27 cellular contexts compared by ENCODE assay signal in the genomic region with DNA sequence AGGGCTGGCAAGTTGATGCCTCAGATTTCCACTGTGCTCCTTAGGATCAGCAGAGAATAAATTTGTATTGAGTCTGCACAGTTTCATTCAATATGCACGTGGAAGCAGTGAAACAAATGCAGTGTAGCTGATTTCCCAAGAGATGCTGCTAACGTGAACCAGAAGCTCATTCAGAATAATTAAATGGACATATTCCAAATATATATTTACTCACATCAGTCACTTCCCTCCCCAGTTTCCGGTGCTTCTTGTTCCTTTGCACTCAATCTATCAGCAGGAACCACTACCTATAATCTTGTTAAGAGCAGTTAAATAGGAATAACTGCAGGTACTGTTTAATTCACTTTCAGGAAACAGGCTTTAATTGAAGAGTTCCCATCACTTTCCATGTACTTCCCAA.
"Had no signal": no experiment of that assay in that cellular context is flagged by ENCODE, and none has a peak within 500 bp of the region (broad histone marks: within the 10 kb centered on the region; RNA-seq: fewer than 3 reads in every experiment).

No MANE protein-coding gene starts in this region.

- H3K9me3 ChIP-seq: colonic mucosa, esophagus squamous epithelium, gastroesophageal sphincter had no signal

- H3K27me3 ChIP-seq: brain microvascular endothelial cell, colonic mucosa, esophagus squamous epithelium, gastroesophageal sphincter, heart right ventricle, hepatocyte had no signal

- H3K4me1 ChIP-seq: colonic mucosa, esophagus squamous epithelium, gastroesophageal sphincter, heart right ventricle had no signal

- H3K4me3 ChIP-seq: colonic mucosa, esophagus squamous epithelium, gastroesophageal sphincter, heart right ventricle, hepatocyte had no signal

- DNase-seq: activated CD4-positive, alpha-beta memory T cell treated with anti-CD3 and anti-CD28 coated beads for 36 hours; activated CD4-positive, alpha-beta T cell treated with anti-CD3 and anti-CD28 coated beads for 36 hours; activated CD4-positive, alpha-beta T cell treated with anti-CD3 and anti-CD28 coated beads, Interleukin-2, amount 10 ng/mL, durations not matched to agents 24 days and 14 days; activated CD4-positive, CD25-positive, alpha-beta regulatory T cell; activated CD4-positive, CD25-positive, alpha-beta regulatory T cell treated with anti-CD3 and anti-CD28 coated beads, Interleukin-2, amount 50 U/mL, for 72 hours; activated CD8-positive, alpha-beta memory T cell treated with anti-CD3 and anti-CD28 coated beads, Interleukin-2, amount 50 U/mL, for 48 hours; activated CD8-positive, alpha-beta T cell treated with anti-CD3 and anti-CD28 coated beads, Interleukin-2, amount 10 ng/mL, durations not matched to agents 7 days and 5 days; activated gamma-delta T cell; activated naive CD4-positive, alpha-beta T cell; activated naive CD4-positive, alpha-beta T cell treated with anti-CD3 and anti-CD28 coated beads, Interleukin-2, amount 10 ng/mL, durations not matched to agents 7 days and 5 days; activated naive CD8-positive, alpha-beta T cell treated with anti-CD3 and anti-CD28 coated beads, Interleukin-2, amount 10 ng/mL, durations not matched to agents 7 days and 5 days; activated T-cell treated with anti-CD3 and anti-CD28 coated beads for 4 hours; activated T-cell treated with anti-CD3 and anti-CD28 coated beads, Interleukin-2, amount 50 U/mL, for 24 hours; activated T-cell treated with anti-CD3 and anti-CD28 coated beads, Interleukin-2, amount 50 U/mL, for 72 hours; amniotic stem cell; anterior cingulate cortex; brain microvascular endothelial cell; cerebellar nuclear complex; colonic mucosa; effector CD8-positive, alpha-beta T cell; esophagus squamous epithelium; foreskin melanocyte; heart right ventricle; T-helper 2 cell had no signal

- H3K36me3 ChIP-seq: brain microvascular endothelial cell, colonic mucosa, esophagus squamous epithelium, gastroesophageal sphincter, heart right ventricle had no signal

- H3K27ac ChIP-seq: brain microvascular endothelial cell, colonic mucosa, epithelial cell of prostate, esophagus squamous epithelium, gastroesophageal sphincter, heart right ventricle, hepatocyte had no signal
